ENCODE assay signal across 8 cellular contexts in the genomic region with DNA sequence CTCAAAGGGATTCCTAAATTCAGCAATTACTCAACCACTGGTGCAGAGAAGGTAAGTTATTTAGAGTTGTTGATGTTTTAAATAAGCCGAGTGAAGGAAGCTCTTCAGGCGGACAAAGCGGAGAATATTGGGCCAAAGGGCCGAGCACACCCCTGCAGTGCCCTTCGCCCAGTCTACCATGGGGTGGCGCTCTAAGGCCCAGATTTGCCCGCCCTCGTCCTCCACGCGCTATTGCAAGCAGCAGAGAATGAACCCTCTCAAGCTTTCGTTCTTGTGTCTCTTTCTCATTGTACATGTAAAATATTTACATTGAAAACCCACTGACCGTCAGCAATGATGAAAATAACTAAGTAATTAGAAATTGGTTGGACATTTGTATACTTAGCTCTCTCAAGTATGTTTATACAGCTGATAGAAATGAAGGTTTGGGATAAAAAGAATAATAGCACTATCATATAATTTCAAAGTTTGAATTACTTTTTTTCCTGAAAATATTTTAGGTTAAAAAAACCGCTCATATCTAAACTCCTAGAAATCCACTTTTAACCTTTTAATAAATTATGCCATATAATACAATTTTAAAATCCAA.
DNase-seq lines count a peak whose midpoint lies in the region; ATAC-seq and TF ChIP-seq lines count a peak whose summit lies in the region.

No MANE protein-coding gene starts in this region.

- no peak overlapping the region for H3K27ac ChIP-seq in hepatocyte
- H3K27ac ChIP-seq in tibial artery = no peak overlapping the region

- H3K36me3 Mint-ChIP-seq in Calu3 (ENCODE audit: insufficient read depth, unreplicated experiment) = no peaks in the 10 kb centered on the region
- no peaks in the 10 kb centered on the region for H3K36me3 Mint-ChIP-seq in activated naive CD8-positive, alpha-beta T cell treated with anti-CD3 and anti-CD28 coated beads, Interleukin-2, amount 50 U/mL, for 24 hours (ENCODE audit: low read depth)

- CTCF ChIA-PET in Calu3 (lab: Charles Lee) = interaction anchor here (0.6 to 1.8 kb wide), 9 partner anchors 10 to 901 kb away, joined by 3 to 23 read pairs (median 4); no protein-coding TSS in a partner anchor

- intact Hi-C loops in Calu3 (cut with micrococcal nuclease; ENCODE audit: unreplicated experiment) = loop anchor here (1.0 to 10.0 kb wide), 6 partner anchors 125 to 900 kb away; no protein-coding TSS in a partner anchor
- intact Hi-C loops in tibial artery (cut with DNase I; ENCODE audit: low total_unique reads) = no loop called here

- H3K4me1 Mint-ChIP-seq in Calu3 (ENCODE audit: low read depth, unreplicated experiment) = peaks cover 8% of the 10 kb centered on the region
- H3K4me1 Mint-ChIP-seq in activated naive CD8-positive, alpha-beta T cell treated with anti-CD3 and anti-CD28 coated beads, Interleukin-2, amount 50 U/mL, for 24 hours = no peaks in the 10 kb centered on the region

- no peaks in the 10 kb centered on the region for H3K79me2 ChIP-seq in hepatocyte

- H3K4me3 ChIP-seq in hepatocyte (no peak overlapping the region), tibial artery (peak overlapping the region in 1 of 2 donors; percentile 18)

- H3K9me3 ChIP-seq in hepatocyte (ENCODE audit: low read depth) (no peaks in the 10 kb centered on the region), tibial artery (no peaks in the 10 kb centered on the region)

- no peaks in the 10 kb centered on the region for H4K20me1 ChIP-seq in hepatocyte (ENCODE audit: insufficient read depth, poor library complexity, severe bottlenecking)

- no TSS peak for BruUV-seq in Calu3 (replicated peaks; lab: Mats Ljungman, UMichigan)

- H3K27me3 ChIP-seq in hepatocyte (peaks cover 36% of the 10 kb centered on the region), tibial artery (no peaks in the 10 kb centered on the region)

- peak; percentile 84 for DNase-seq in Calu3
- DNase-seq in KG1 (lab: John Stamatoyannopoulos, UW) = peak; percentile 40
- DNase-seq in activated naive CD8-positive, alpha-beta T cell treated with anti-CD3 and anti-CD28 coated beads, Interleukin-2, amount 50 U/mL, for 24 hours = peak; percentile 20
- DNase-seq in hepatocyte (ENCODE audit: low spot score) = peak; percentile 75
- DNase-seq in tibial artery = peak; percentile 33 to 84
- no peak for DNase-seq in NCI-H2196 treated with DMSO at 0.1 percent for 48 hours (lab: John Stamatoyannopoulos, UW; ENCODE audit: unreplicated experiment)
- no peak for DNase-seq in GM19238 (ENCODE audit: insufficient read length, low spot score)

- H3K9me3 Mint-ChIP-seq in Calu3 (ENCODE audit: low read depth, unreplicated experiment) = no peaks in the 10 kb centered on the region
- no peaks in the 10 kb centered on the region for H3K9me3 Mint-ChIP-seq in activated naive CD8-positive, alpha-beta T cell treated with anti-CD3 and anti-CD28 coated beads, Interleukin-2, amount 50 U/mL, for 24 hours

- H3K27me3 Mint-ChIP-seq in Calu3 (ENCODE audit: unreplicated experiment) = no peaks in the 10 kb centered on the region
- peaks cover 6% of the 10 kb centered on the region for H3K27me3 Mint-ChIP-seq in activated naive CD8-positive, alpha-beta T cell treated with anti-CD3 and anti-CD28 coated beads, Interleukin-2, amount 50 U/mL, for 24 hours

- 7% methylated on average over 13 of the region's 13 CpGs for WGBS in hepatocyte (ENCODE audit: low lambda C conversion rate, missing lambda C conversion rate)

- peak; percentile 87 for ATAC-seq in GM19395 (IDR thresholded peaks at IDR 0.05; ENCODE audit: unreplicated experiment)
- ATAC-seq in activated naive CD8-positive, alpha-beta T cell treated with anti-CD3 and anti-CD28 coated beads, Interleukin-2, amount 50 U/mL, for 24 hours = no peak

- no peaks in the 10 kb centered on the region for H3K9me2 ChIP-seq in hepatocyte (replicated peaks; ENCODE audit: insufficient read depth)

- H3K36me3 ChIP-seq in hepatocyte (replicated peaks; ENCODE audit: insufficient read depth, low read depth) = no peaks in the 10 kb centered on the region
- H3K36me3 ChIP-seq in tibial artery = no peaks in the 10 kb centered on the region

- H3K27ac Mint-ChIP-seq in Calu3 (ENCODE audit: unreplicated experiment) = no peak overlapping the region
- H3K27ac Mint-ChIP-seq in activated naive CD8-positive, alpha-beta T cell treated with anti-CD3 and anti-CD28 coated beads, Interleukin-2, amount 50 U/mL, for 24 hours = no peak overlapping the region

- H3K4me1 ChIP-seq in hepatocyte (ENCODE audit: insufficient read depth) (no peaks in the 10 kb centered on the region), tibial artery (peaks cover 0 to 35% (median 2%) of the 10 kb centered on the region in 4 donors)

- H3K4me2 ChIP-seq in hepatocyte = peak overlapping the region; percentile 52

- no peak overlapping the region for H3K4me3 Mint-ChIP-seq in Calu3 (ENCODE audit: low read depth, unreplicated experiment)
- no peak overlapping the region for H3K4me3 Mint-ChIP-seq in activated naive CD8-positive, alpha-beta T cell treated with anti-CD3 and anti-CD28 coated beads, Interleukin-2, amount 50 U/mL, for 24 hours

- TF ChIP-seq CTCF in Calu3 (IDR thresholded peaks at IDR 0.05; ENCODE audit: unreplicated experiment) (peak; percentile 89), hepatocyte (IDR thresholded peaks at IDR 0.05; ENCODE audit: poor library complexity) (peak; percentile 88), tibial artery (IDR thresholded peaks at IDR 0.05) (peak; percentile 80 to 83)

- no peak overlapping the region for H2AFZ ChIP-seq in hepatocyte

Comparison
In these comparisons a context has a peak if more than half of its experiments do, and no peak if none do; other contexts are left out.
1. DNase-seq: peak in Calu3 (single experiment), KG1 (single experiment), activated naive CD8-positive, alpha-beta T cell treated with anti-CD3 and anti-CD28 coated beads, Interleukin-2, amount 50 U/mL, for 24 hours (single experiment), hepatocyte (single experiment) and tibial artery (2 of 2); none in NCI-H2196 treated with DMSO at 0.1 percent for 48 hours (single experiment) and GM19238 (single experiment).
2. Peak in every context shown above with its lines, with median percentiles within 50 percentile points of each other: CTCF ChIP-seq.